Comparison of ENCODE assay signal across 15 cellular contexts in genomic region chr4:184292877-184293276, GRCh38.
"Had no signal": no experiment of that assay in that cellular context is flagged by ENCODE, and none has a peak within 500 bp of the region (broad histone marks: within the 10 kb centered on the region; RNA-seq: fewer than 3 reads in every experiment).

No MANE protein-coding gene starts in this region.

- H3K36me3 ChIP-seq: neural progenitor cell, pancreas, thoracic aorta, WERI-Rb-1 had no signal

- H3K4me3 ChIP-seq: body of pancreas, neural progenitor cell, pancreas, thoracic aorta had no signal

- H3K4me2 ChIP-seq: neural progenitor cell had no signal

- H3K9me3 ChIP-seq: body of pancreas, pancreas had no signal

- ATAC-seq: foreskin keratinocyte had no signal

- DNase-seq: activated CD4-positive, alpha-beta T cell treated with anti-CD3 and anti-CD28 coated beads for 48 hours; activated CD8-positive, alpha-beta memory T cell treated with anti-CD3 and anti-CD28 coated beads for 24 hours; activated gamma-delta T cell treated with Interleukin-2 at 50 U/mL for 16 hours; amniotic stem cell; central memory CD4-positive, alpha-beta T cell; cortex of kidney; effector CD8-positive, alpha-beta T cell; foreskin keratinocyte; naive B cell; pancreas; stimulated activated CD4-positive, alpha-beta T cell treated with anti-CD3 and anti-CD28 coated beads, Interleukin-1b, Interleukin-23, amount 100 ng/mL, for 48 hours; WERI-Rb-1 had no signal

- H3K27ac ChIP-seq: body of pancreas, foreskin keratinocyte, neural progenitor cell, pancreas, thoracic aorta, WERI-Rb-1 had no signal

- FAIRE-seq: pancreas had no signal

- H2AFZ ChIP-seq: neural progenitor cell had no signal

- H3K27me3 ChIP-seq: body of pancreas, foreskin keratinocyte, neural progenitor cell, pancreas had no signal

- H3K9ac ChIP-seq: neural progenitor cell had no signal
